ENCODE assay signal across 1 cellular context in genomic region chr2:190532581-190532980, GRCh38.
TF ChIP-seq lines count a peak whose summit lies in the region.

No MANE protein-coding gene starts in this region.

TF ChIP-seq in IMR-90, 13 proteins besides CTCF, POLR2A, EP300 and RAD21 (continued from another document):
- no peak for TF ChIP-seq ELK1 (IDR thresholded peaks at IDR 0.05; ENCODE audit: borderline replicate concordance, low read depth, low read length)
- TF ChIP-seq NFE2L2 (IDR thresholded peaks at IDR 0.05; ENCODE audit: low read depth, low read length) = no peak
- no peak for TF ChIP-seq BHLHE40 (IDR thresholded peaks at IDR 0.05; ENCODE audit: low read depth, low read length)
- no peak for TF ChIP-seq CEBPB (IDR thresholded peaks at IDR 0.05; ENCODE audit: low read depth, low read length)
- TF ChIP-seq RCOR1 (IDR thresholded peaks at IDR 0.05; ENCODE audit: insufficient replicate concordance, low read length) = no peak
- TF ChIP-seq CHD1 (IDR thresholded peaks at IDR 0.05; ENCODE audit: low read depth, low read length) = no peak
- TF ChIP-seq USF2 (IDR thresholded peaks at IDR 0.05; ENCODE audit: low read depth, low read length) = no peak
- no peak for TF ChIP-seq MXI1 (IDR thresholded peaks at IDR 0.05; ENCODE audit: borderline replicate concordance, low read depth, low read length)
- no peak for TF ChIP-seq RFX5 (IDR thresholded peaks at IDR 0.05; ENCODE audit: low read depth, low read length)
- no peak for TF ChIP-seq MAZ (IDR thresholded peaks at IDR 0.05; ENCODE audit: borderline replicate concordance, low read depth, low read length)
